11 cellular contexts compared by ENCODE assay signal in genomic region chr10:79156334-79157274, GRCh38.
DNase-seq lines count a peak whose midpoint lies in the region; ATAC-seq and TF ChIP-seq lines count a peak whose summit lies in the region.
"Had no signal": no experiment of that assay in that cellular context is flagged by ENCODE, and none has a peak within 500 bp of the region (broad histone marks: within the 10 kb centered on the region; RNA-seq: fewer than 3 reads in every experiment).

No MANE protein-coding gene starts in this region.

- intact Hi-C loops in activated CD8-positive, alpha-beta T cell treated with anti-CD3 and anti-CD28 coated beads for 36 hours (cut with micrococcal nuclease) = no loop called here

- POLR2A ChIA-PET in activated CD8-positive, alpha-beta T cell treated with anti-CD3 and anti-CD28 coated beads for 36 hours (lab: Charles Lee) = interaction anchor here (0.6 kb wide), 1 partner anchor 106 kb away, joined by 3 read pairs; no protein-coding TSS in a partner anchor
- POLR2A ChIA-PET in activated CD8-positive, alpha-beta T cell treated with anti-CD3 and anti-CD28 coated beads, Interleukin-2, amount 10 ng/mL, durations not matched to agents 7 days and 5 days (lab: Charles Lee) = interaction anchor here (0.6 to 0.9 kb wide), 2 partner anchors 8 to 37 kb away, joined by 3 read pairs; no protein-coding TSS in a partner anchor

- TF ChIP-seq POLR2A in tibial nerve (IDR thresholded peaks at IDR 0.05) = no peak

- 86 to 87% methylated on average over 17 to 21 of the region's 22 CpGs for WGBS in tibial nerve, 2 donors

- no peak for TF ChIP-seq EP300 in tibial nerve (IDR thresholded peaks at IDR 0.05)

- H3K4me3 Mint-ChIP-seq in activated CD8-positive, alpha-beta T cell treated with anti-CD3 and anti-CD28 coated beads for 36 hours = no peak overlapping the region
- no peak overlapping the region for H3K4me3 Mint-ChIP-seq in activated CD8-positive, alpha-beta T cell treated with anti-CD3 and anti-CD28 coated beads, Interleukin-2, amount 10 ng/mL, durations not matched to agents 7 days and 5 days
- no peak overlapping the region for H3K4me3 Mint-ChIP-seq in chondrocyte (ENCODE audit: unreplicated experiment)
- H3K4me3 Mint-ChIP-seq: stimulated activated naive B cell treated with anti-CD40 and anti-IgM and Interleukin-4, amounts not matched to agents 10 μg/mL and 1 μg/mL and 100 μg/mL, for 72 hours had no signal

- peak overlapping the region; percentile 10 for H3K27ac Mint-ChIP-seq in activated CD8-positive, alpha-beta T cell treated with anti-CD3 and anti-CD28 coated beads for 36 hours
- no peak overlapping the region for H3K27ac Mint-ChIP-seq in activated CD8-positive, alpha-beta T cell treated with anti-CD3 and anti-CD28 coated beads, Interleukin-2, amount 10 ng/mL, durations not matched to agents 7 days and 5 days
- peak overlapping the region; percentile 93 for H3K27ac Mint-ChIP-seq in chondrocyte (ENCODE audit: unreplicated experiment)
- H3K27ac Mint-ChIP-seq: stimulated activated naive B cell treated with anti-CD40 and anti-IgM and Interleukin-4, amounts not matched to agents 10 μg/mL and 1 μg/mL and 100 μg/mL, for 72 hours had no signal

- H3K4me1 Mint-ChIP-seq in activated CD8-positive, alpha-beta T cell treated with anti-CD3 and anti-CD28 coated beads for 36 hours (ENCODE audit: low read depth) = no peaks in the 10 kb centered on the region
- no peaks in the 10 kb centered on the region for H3K4me1 Mint-ChIP-seq in activated CD8-positive, alpha-beta T cell treated with anti-CD3 and anti-CD28 coated beads, Interleukin-2, amount 10 ng/mL, durations not matched to agents 7 days and 5 days (ENCODE audit: low read depth)
- peaks cover 87% of the 10 kb centered on the region for H3K4me1 Mint-ChIP-seq in chondrocyte (ENCODE audit: low read depth)
- H3K4me1 Mint-ChIP-seq: stimulated activated naive B cell treated with anti-CD40 and anti-IgM and Interleukin-4, amounts not matched to agents 10 μg/mL and 1 μg/mL and 100 μg/mL, for 72 hours had no signal

- H3K36me3 ChIP-seq in muscle layer of duodenum (ENCODE audit: control insufficient read depth in 1 of 2, insufficient read depth in 2 of 2, low read length in 2 of 2) (no peaks in the 10 kb centered on the region), tibial nerve (peaks cover 0 to under 1% (median 0%) of the 10 kb centered on the region in 3 donors)

- H3K9me3 ChIP-seq in muscle layer of duodenum (ENCODE audit: control insufficient read depth in 1 of 2, low read length in 2 of 2) (no peaks in the 10 kb centered on the region), tibial nerve (no peaks in the 10 kb centered on the region)

- H3K4me3 ChIP-seq in muscle layer of duodenum (ENCODE audit: low read depth in 1 of 2, low read length in 2 of 2) (no peak overlapping the region), tibial nerve (no peak overlapping the region)

- H3K27me3 Mint-ChIP-seq in activated CD8-positive, alpha-beta T cell treated with anti-CD3 and anti-CD28 coated beads for 36 hours = no peaks in the 10 kb centered on the region
- no peaks in the 10 kb centered on the region for H3K27me3 Mint-ChIP-seq in activated CD8-positive, alpha-beta T cell treated with anti-CD3 and anti-CD28 coated beads, Interleukin-2, amount 10 ng/mL, durations not matched to agents 7 days and 5 days (ENCODE audit: low read depth)
- H3K27me3 Mint-ChIP-seq in chondrocyte (ENCODE audit: low read depth) = no peaks in the 10 kb centered on the region
- H3K27me3 Mint-ChIP-seq: stimulated activated naive B cell treated with anti-CD40 and anti-IgM and Interleukin-4, amounts not matched to agents 10 μg/mL and 1 μg/mL and 100 μg/mL, for 72 hours had no signal

- no peak for TF ChIP-seq CTCF in activated CD8-positive, alpha-beta T cell treated with anti-CD3 and anti-CD28 coated beads for 36 hours (IDR thresholded peaks at IDR 0.05)
- no peak for TF ChIP-seq CTCF in chondrocyte (IDR thresholded peaks at IDR 0.05)
- TF ChIP-seq CTCF in tibial nerve (IDR thresholded peaks at IDR 0.05) = no peak

- no peaks in the 10 kb centered on the region for H3K36me3 Mint-ChIP-seq in activated CD8-positive, alpha-beta T cell treated with anti-CD3 and anti-CD28 coated beads for 36 hours (ENCODE audit: low read depth)
- H3K36me3 Mint-ChIP-seq in activated CD8-positive, alpha-beta T cell treated with anti-CD3 and anti-CD28 coated beads, Interleukin-2, amount 10 ng/mL, durations not matched to agents 7 days and 5 days (ENCODE audit: low read depth) = no peaks in the 10 kb centered on the region
- peaks cover 1% of the 10 kb centered on the region for H3K36me3 Mint-ChIP-seq in chondrocyte (ENCODE audit: low read depth)
- H3K36me3 Mint-ChIP-seq: stimulated activated naive B cell treated with anti-CD40 and anti-IgM and Interleukin-4, amounts not matched to agents 10 μg/mL and 1 μg/mL and 100 μg/mL, for 72 hours had no signal

- H3K4me1 ChIP-seq in muscle layer of duodenum (ENCODE audit: control insufficient read depth in 1 of 2, insufficient read depth in 2 of 2, low read length in 2 of 2) (peaks cover 38 to 67% of the 10 kb centered on the region in 2 donors), tibial nerve (peaks cover 0 to 100% (median 84%) of the 10 kb centered on the region in 4 donors)

- DNase-seq in activated CD8-positive, alpha-beta T cell treated with anti-CD3 and anti-CD28 coated beads for 36 hours = no peak
- DNase-seq in activated CD8-positive, alpha-beta T cell treated with anti-CD3 and anti-CD28 coated beads, Interleukin-2, amount 10 ng/mL, durations not matched to agents 7 days and 5 days = no peak
- no peak for DNase-seq in chondrocyte (ENCODE audit: low spot score)
- no peak for DNase-seq in tibial nerve (ENCODE audit: low spot score in 2 of 2)
- DNase-seq in COLO829 (ENCODE audit: low spot score) = no peak
- DNase-seq in stimulated activated naive CD4-positive, alpha-beta T cell treated with Interleukin-2 at 50 U/mL for 16 hours (lab: John Stamatoyannopoulos, UW) = no peak
- DNase-seq: activated gamma-delta T cell; effector CD4-positive, alpha-beta T cell; stimulated activated naive B cell treated with anti-CD40 and anti-IgM and Interleukin-4, amounts not matched to agents 10 μg/mL and 1 μg/mL and 100 μg/mL, for 72 hours had no signal

- H3K9me3 Mint-ChIP-seq in activated CD8-positive, alpha-beta T cell treated with anti-CD3 and anti-CD28 coated beads for 36 hours = no peaks in the 10 kb centered on the region
- no peaks in the 10 kb centered on the region for H3K9me3 Mint-ChIP-seq in activated CD8-positive, alpha-beta T cell treated with anti-CD3 and anti-CD28 coated beads, Interleukin-2, amount 10 ng/mL, durations not matched to agents 7 days and 5 days (ENCODE audit: insufficient read depth)
- no peaks in the 10 kb centered on the region for H3K9me3 Mint-ChIP-seq in chondrocyte (ENCODE audit: low read depth)
- H3K9me3 Mint-ChIP-seq: stimulated activated naive B cell treated with anti-CD40 and anti-IgM and Interleukin-4, amounts not matched to agents 10 μg/mL and 1 μg/mL and 100 μg/mL, for 72 hours had no signal

- no peaks in the 10 kb centered on the region for H3K27me3 ChIP-seq in muscle layer of duodenum (ENCODE audit: low read depth, low read length)
- no peaks in the 10 kb centered on the region for H3K27me3 ChIP-seq in tibial nerve

- ATAC-seq in activated CD8-positive, alpha-beta T cell treated with anti-CD3 and anti-CD28 coated beads for 36 hours = no peak
- ATAC-seq in activated CD8-positive, alpha-beta T cell treated with anti-CD3 and anti-CD28 coated beads, Interleukin-2, amount 10 ng/mL, durations not matched to agents 7 days and 5 days = no peak
- no peak for ATAC-seq in GM21515 (IDR thresholded peaks at IDR 0.05; ENCODE audit: unreplicated experiment)
- ATAC-seq: stimulated activated naive B cell treated with anti-CD40 and anti-IgM and Interleukin-4, amounts not matched to agents 10 μg/mL and 1 μg/mL and 100 μg/mL, for 72 hours had no signal

- H3K27ac ChIP-seq in muscle layer of duodenum (ENCODE audit: low read length) = peak overlapping the region; percentile 64
- peak overlapping the region; percentile 14 to 97 (median 76) for H3K27ac ChIP-seq in tibial nerve

- CTCF ChIA-PET in activated CD8-positive, alpha-beta T cell treated with anti-CD3 and anti-CD28 coated beads for 36 hours (lab: Charles Lee) = interaction anchor here (1.1 to 2.9 kb wide), 2 partner anchors 39 to 46 kb away, joined by 3 to 10 read pairs; no protein-coding TSS in a partner anchor
- CTCF ChIA-PET in activated CD8-positive, alpha-beta T cell treated with anti-CD3 and anti-CD28 coated beads, Interleukin-2, amount 10 ng/mL, durations not matched to agents 7 days and 5 days (lab: Charles Lee) = no interaction called here
